ENCODE assay signal across 6 cellular contexts in genomic region chr18:34320267-34320666, GRCh38.
"Had no signal": no experiment of that assay in that cellular context is flagged by ENCODE, and none has a peak within 500 bp of the region (broad histone marks: within the 10 kb centered on the region; RNA-seq: fewer than 3 reads in every experiment).

No MANE protein-coding gene starts in this region.

- DNase-seq: IMR-90, KBM-7 had no signal

- H3K4me3 ChIP-seq: K562 had no signal

- ATAC-seq: HepG2, K562 had no signal

- H3K4me1 Mint-ChIP-seq: IgD-negative memory B cell had no signal

- H3K27ac Mint-ChIP-seq: IgD-negative memory B cell had no signal

- H3K27me3 Mint-ChIP-seq: IgD-negative memory B cell had no signal

- H3K27ac ChIP-seq: HL-60 had no signal

- H3K36me3 Mint-ChIP-seq: IgD-negative memory B cell had no signal

- H3K4me3 Mint-ChIP-seq: IgD-negative memory B cell had no signal
